Comparison of ENCODE assay signal across 8 cellular contexts in the genomic region with DNA sequence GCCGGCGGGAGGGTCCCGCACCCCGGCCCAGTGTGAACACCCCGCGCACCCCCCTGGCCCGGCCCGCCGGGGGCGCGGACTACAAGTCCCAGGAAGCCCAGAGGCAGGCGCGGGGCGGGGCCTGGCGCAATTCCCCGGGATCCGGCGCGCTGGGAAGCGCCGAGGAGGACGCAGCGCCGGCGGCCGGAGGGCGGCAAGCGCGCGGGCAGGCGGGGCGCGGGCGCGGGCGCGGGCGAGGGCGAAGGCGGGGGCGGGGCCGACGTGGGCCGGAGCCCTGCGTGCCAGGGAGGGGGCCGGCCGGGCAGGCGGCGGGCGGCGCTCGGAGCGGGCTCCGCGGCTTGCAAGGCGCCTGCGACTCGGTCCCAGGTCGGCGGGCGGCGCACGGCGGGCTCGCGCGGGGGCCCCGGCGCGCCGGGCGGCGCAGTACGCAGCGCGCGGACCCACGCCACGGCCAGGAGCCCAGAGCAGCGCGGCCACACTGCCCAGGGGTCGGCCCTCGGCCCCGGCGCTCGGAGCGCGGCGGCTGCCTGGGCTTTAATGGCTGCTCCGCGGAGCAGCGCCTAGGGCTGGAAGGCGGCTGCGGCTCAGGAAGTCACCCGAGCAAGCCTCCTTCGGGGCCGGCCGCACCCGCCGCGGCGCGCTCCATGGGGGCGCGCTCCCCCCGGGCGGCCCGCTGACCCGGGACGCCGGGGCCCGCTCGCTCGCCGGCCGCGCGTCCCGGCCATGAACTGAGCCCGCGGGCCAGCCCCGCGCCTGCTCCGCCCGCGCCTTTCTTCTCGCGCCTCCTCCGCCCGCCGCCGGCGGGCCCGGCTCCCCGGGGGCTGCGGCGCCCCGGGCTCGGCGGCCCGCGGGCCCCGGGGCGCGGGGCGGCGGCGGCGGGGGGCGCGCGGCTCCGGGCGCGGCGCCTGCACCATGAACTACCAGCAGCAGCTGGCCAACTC. TPM values are rescaled to one million over a fixed set of nuclear protein-coding genes. Genes with fewer than 3 reads are reported as not detected.
DNase-seq lines count a peak whose midpoint lies in the region; ATAC-seq and TF ChIP-seq lines count a peak whose summit lies in the region.

A gene (plus strand): TSS at position 269 of the 941 bp plus-strand sequence.

- CTCF ChIA-PET in activated naive CD4-positive, alpha-beta T cell treated with anti-CD3 and anti-CD28 coated beads, Interleukin-2, amount 10 ng/mL, durations not matched to agents 7 days and 5 days (lab: Charles Lee): no interaction called here
- CTCF ChIA-PET in IMR-90 (lab: Yijun Ruan, JAX): interaction anchor here (0.6 kb wide), 1 partner anchor 64 kb away, joined by 4 read pairs; no protein-coding TSS in a partner anchor

- no peak within 1 kb of the TSS for H2BK20ac ChIP-seq in IMR-90 (ENCODE audit: low read depth, low read length)

- DNase-seq in activated naive CD4-positive, alpha-beta T cell treated with anti-CD3 and anti-CD28 coated beads, Interleukin-2, amount 10 ng/mL, durations not matched to agents 7 days and 5 days: peak; percentile 26
- DNase-seq in activated naive CD4-positive, alpha-beta T cell treated with anti-CD3 and anti-CD28 coated beads, Interleukin-2, amount 50 U/mL, for 16 hours: no peak
- DNase-seq in IMR-90 (peak; percentile 80), SJCRH30 (peak; percentile 89 to 93), choroid plexus epithelial cell (ENCODE audit: low read depth) (peak; percentile 79), islet precursor cell (peak; percentile 95)
- DNase-seq in central memory CD4-positive, alpha-beta T cell: no peak

- H3K56ac ChIP-seq in IMR-90 (ENCODE audit: extremely low read depth, insufficient read depth, low read length): no peak within 1 kb of the TSS

- H3K18ac ChIP-seq in IMR-90 (ENCODE audit: low read depth, low read length): peak within 1 kb of the TSS; percentile 53

- H3K9ac ChIP-seq in IMR-90 (ENCODE audit: low read depth, low read length) (peak within 1 kb of the TSS; percentile 68), skeletal muscle tissue (ENCODE audit: low read depth in 1 of 3, low read length in 3 of 3) (peak within 1 kb of the TSS; percentile 74 to 85 (median 84))

- peak within 1 kb of the TSS; percentile 70 for H3K23ac ChIP-seq in IMR-90 (ENCODE audit: low read depth, low read length)

- TF ChIP-seq CTCF in IMR-90 (conservative IDR thresholded peaks at IDR 0.05; ENCODE audit: low read depth, low read length) (no peak), choroid plexus epithelial cell (conservative IDR thresholded peaks at IDR 0.05; ENCODE audit: low read depth, low read length) (no peak)

- H4K8ac ChIP-seq in IMR-90 (ENCODE audit: low read depth in 2 of 2, low read length in 2 of 2): peak within 1 kb of the TSS; percentile 68 to 93

- H3K4me1 Mint-ChIP-seq in activated naive CD4-positive, alpha-beta T cell treated with anti-CD3 and anti-CD28 coated beads, Interleukin-2, amount 10 ng/mL, durations not matched to agents 7 days and 5 days: peaks cover 13% of the 10 kb centered on the region

- peaks cover 79% of the 10 kb centered on the region for H3K27me3 Mint-ChIP-seq in activated naive CD4-positive, alpha-beta T cell treated with anti-CD3 and anti-CD28 coated beads, Interleukin-2, amount 10 ng/mL, durations not matched to agents 7 days and 5 days

- no peak for TF ChIP-seq POLR2A in IMR-90 (IDR thresholded peaks at IDR 0.05; ENCODE audit: low read depth, low read length)

- dilution Hi-C loops in IMR-90 (cut with HindIII; ENCODE audit: low sequenced_read_pairs, unreplicated experiment): no loop called here

- H3K27me3 ChIP-seq in IMR-90 (ENCODE audit: control insufficient read depth, insufficient read depth, low read length) (0 out of 2 replicates have a peak, but pooled peaks cover 2% of the 10 kb centered on the region), SJCRH30 (no peaks in the 10 kb centered on the region), skeletal muscle tissue (ENCODE audit: control insufficient read depth in 3 of 3, insufficient read depth in 3 of 3, low read length in 3 of 3) (no peaks in the 10 kb centered on the region)

- H4K91ac ChIP-seq in IMR-90 (ENCODE audit: insufficient read depth, low read depth, low read length): peak within 1 kb of the TSS; percentile 35; the same call in 1 of the 2 replicates

- no peak within 1 kb of the TSS for H3K27ac Mint-ChIP-seq in activated naive CD4-positive, alpha-beta T cell treated with anti-CD3 and anti-CD28 coated beads, Interleukin-2, amount 10 ng/mL, durations not matched to agents 7 days and 5 days

- no TSS peak for BruUV-seq in IMR-90 (replicated peaks; lab: Mats Ljungman, UMichigan)

- H2BK15ac ChIP-seq in IMR-90 (ENCODE audit: low read depth, low read length): no peak within 1 kb of the TSS

- H4K20me1 ChIP-seq in IMR-90 (ENCODE audit: insufficient read depth, low read length): peaks cover 33% of the 10 kb centered on the region

- no peaks in the 10 kb centered on the region for H3K9me3 Mint-ChIP-seq in activated naive CD4-positive, alpha-beta T cell treated with anti-CD3 and anti-CD28 coated beads, Interleukin-2, amount 10 ng/mL, durations not matched to agents 7 days and 5 days

- no peaks in the 10 kb centered on the region for H3K9me3 ChIP-seq in IMR-90 (ENCODE audit: control insufficient read depth, insufficient read depth, low read length)
- peaks cover 9% of the 10 kb centered on the region for H3K9me3 ChIP-seq in SJCRH30 (replicated peaks)
- H3K9me3 ChIP-seq in skeletal muscle tissue (ENCODE audit: control insufficient read depth in 3 of 3, low read length in 3 of 3): no peaks in the 10 kb centered on the region

- peak within 1 kb of the TSS; percentile 99 for H3K4me3 ChIP-seq in IMR-90 (ENCODE audit: insufficient read depth, low read depth, low read length)
- H3K4me3 ChIP-seq in SJCRH30: peak within 1 kb of the TSS; percentile 94
- H3K4me3 ChIP-seq in choroid plexus epithelial cell (ENCODE audit: low read depth, low read length): peak within 1 kb of the TSS; percentile 63
- peak within 1 kb of the TSS; percentile 81 to 87 (median 83) for H3K4me3 ChIP-seq in skeletal muscle tissue (ENCODE audit: low read length in 3 of 3)

- intact Hi-C loops in IMR-90 (cut with micrococcal nuclease): loop anchor here (1.0 to 5.0 kb wide), 4 partner anchors 99 to 942 kb away; no protein-coding TSS in a partner anchor

- H3K79me1 ChIP-seq in IMR-90 (ENCODE audit: low read depth in 1 of 2, low read length in 2 of 2): peaks cover 15 to 35% of the 10 kb centered on the region in 2 experiments

- peaks cover 11% of the 10 kb centered on the region for H3K4me1 ChIP-seq in IMR-90 (ENCODE audit: control insufficient read depth, insufficient read depth, low read length)
- no peaks in the 10 kb centered on the region; the same call in 1 of the 2 replicates for H3K4me1 ChIP-seq in SJCRH30
- H3K4me1 ChIP-seq in skeletal muscle tissue (ENCODE audit: control insufficient read depth in 3 of 3, insufficient read depth in 3 of 3, low read length in 3 of 3): peaks cover 30 to 35% (median 33%) of the 10 kb centered on the region in 3 donors

- peak within 1 kb of the TSS; percentile 50; the same call in 1 of the 2 replicates for H2BK120ac ChIP-seq in IMR-90 (ENCODE audit: low read depth, low read length)

- peak within 1 kb of the TSS; percentile 74 for H3K4me3 Mint-ChIP-seq in activated naive CD4-positive, alpha-beta T cell treated with anti-CD3 and anti-CD28 coated beads, Interleukin-2, amount 10 ng/mL, durations not matched to agents 7 days and 5 days

- peak within 1 kb of the TSS; percentile 72 for H3K27ac ChIP-seq in IMR-90 (ENCODE audit: insufficient read depth, low read length)
- peak within 1 kb of the TSS; percentile 12; the same call in 1 of the 2 replicates for H3K27ac ChIP-seq in SJCRH30
- H3K27ac ChIP-seq in skeletal muscle tissue (ENCODE audit: low read depth, low read length): peak within 1 kb of the TSS; percentile 19

- peak within 1 kb of the TSS; percentile 69 for H2BK5ac ChIP-seq in IMR-90 (ENCODE audit: low read depth, low read length, poor library complexity, severe bottlenecking)

- ATAC-seq in IMR-90 (ENCODE audit: low read depth): peak; percentile 89

- H3K9me1 ChIP-seq in IMR-90 (ENCODE audit: insufficient read depth, low read length): peaks cover 5% of the 10 kb centered on the region

- no peak for TF ChIP-seq RAD21 in IMR-90 (IDR thresholded peaks at IDR 0.05; ENCODE audit: low read length)

- no peak within 1 kb of the TSS for H2AK5ac ChIP-seq in IMR-90 (ENCODE audit: low read depth, low read length)

- peak within 1 kb of the TSS; percentile 81 for H3K4ac ChIP-seq in IMR-90 (ENCODE audit: low read depth, low read length)

- peak within 1 kb of the TSS; percentile 95 for H4K5ac ChIP-seq in IMR-90 (ENCODE audit: low read depth, low read length)

- H3K4me2 ChIP-seq in IMR-90 (ENCODE audit: low read depth, low read length): peak within 1 kb of the TSS; percentile 98

- H3K14ac ChIP-seq in IMR-90 (replicated peaks; ENCODE audit: low read depth, low read length): peak within 1 kb of the TSS; percentile 50

- in situ Hi-C loops in IMR-90 (cut with MboI; ENCODE audit: low sequenced_read_pairs): no loop called here

- peak within 1 kb of the TSS; percentile 79 for H2AK9ac ChIP-seq in IMR-90 (replicated peaks; ENCODE audit: low read depth, low read length, poor library complexity)

- POLR2A ChIA-PET in IMR-90 (lab: Charles Lee; ENCODE audit: unreplicated experiment): no interaction called here

- WGBS in IMR-90 (ENCODE audit: extremely low coverage in 2 of 2, insufficient read length in 1 of 2), 2 experiments: 0% methylated on average over 87 of the region's 156 CpGs; no CpG with 5 or more reads in 1 of the 2 experiments

- H3K36me3 ChIP-seq in IMR-90 (ENCODE audit: control insufficient read depth, insufficient read depth, low read length): no peaks in the 10 kb centered on the region
- no peaks in the 10 kb centered on the region for H3K36me3 ChIP-seq in SJCRH30
- no peaks in the 10 kb centered on the region for H3K36me3 ChIP-seq in skeletal muscle tissue (ENCODE audit: control insufficient read depth in 3 of 3, insufficient read depth in 3 of 3, low read length in 3 of 3)

- peaks cover 2% of the 10 kb centered on the region for H3K36me3 Mint-ChIP-seq in activated naive CD4-positive, alpha-beta T cell treated with anti-CD3 and anti-CD28 coated beads, Interleukin-2, amount 10 ng/mL, durations not matched to agents 7 days and 5 days

- H2AFZ ChIP-seq in IMR-90 (replicated peaks; ENCODE audit: low read length, poor library complexity): peak within 1 kb of the TSS; percentile 94

TF ChIP-seq in IMR-90, 13 proteins besides CTCF, POLR2A, EP300 and RAD21 (continues in another document):
- TF ChIP-seq CHD1 (IDR thresholded peaks at IDR 0.05; ENCODE audit: low read depth, low read length): no peak

RNA-seq across cellular contexts. Expression of the gene that starts here (rescaled TPM):
- total RNA-seq in IMR-90 (2012; rRNA removed) (11.7 and 15.1 TPM in 2 replicates), skeletal muscle tissue (18.3 TPM)
- polyA plus RNA-seq in IMR-90 (2012; rRNA removed): 16.4 and 17.7 TPM in 2 replicates
- 11.8 and 14.4 TPM in 2 replicates for polyA plus RNA-seq in IMR-90 (2012; cell fraction: cytosol; rRNA removed)
- 12.4 and 13.4 TPM in 2 replicates for polyA plus RNA-seq in IMR-90 (2012; cell fraction: nucleus; rRNA removed; ENCODE audit: low replicate concordance)
- 24.6 and 27.8 TPM in 2 replicates for total RNA-seq in SJCRH30 (2014; rRNA removed; shearing (Covaris generic))

Comparison
In these comparisons a context has a peak if more than half of its experiments do, and no peak if none do; other contexts are left out.
1. DNase-seq: peak in activated naive CD4-positive, alpha-beta T cell treated with anti-CD3 and anti-CD28 coated beads, Interleukin-2, amount 10 ng/mL, durations not matched to agents 7 days and 5 days (single experiment), IMR-90 (single experiment), SJCRH30 (2 of 2), choroid plexus epithelial cell (single experiment) and islet precursor cell (single experiment); none in activated naive CD4-positive, alpha-beta T cell treated with anti-CD3 and anti-CD28 coated beads, Interleukin-2, amount 50 U/mL, for 16 hours (single experiment) and central memory CD4-positive, alpha-beta T cell (single experiment).
2. H3K27ac ChIP-seq: peak in every context shown above with its lines; median percentile 72 in IMR-90; 19 in skeletal muscle tissue; 12 in SJCRH30.
3. Peak in every context shown above with its lines, with median percentiles within 50 percentile points of each other: H3K4me3 ChIP-seq.